ENCODE assay signal across 19 cellular contexts in genomic region chr10:14926061-14926470, GRCh38. TPM values are rescaled to one million over a fixed set of nuclear protein-coding genes. Genes with fewer than 3 reads are reported as not detected.
A peak's percentile ranks its signal among the peaks of the same experiment; 100 is the strongest.
DNase-seq lines count a peak whose midpoint lies in the region; ATAC-seq and TF ChIP-seq lines count a peak whose summit lies in the region.
"Had no signal": no experiment of that assay in that cellular context is flagged by ENCODE, and none has a peak within 500 bp of the region (broad histone marks: within the 10 kb centered on the region; RNA-seq: fewer than 3 reads in every experiment).

No MANE protein-coding gene starts in this region.

- intact Hi-C loops in Caco-2 (cut with micrococcal nuclease; ENCODE audit: unreplicated experiment), result loop anchor here (1.0 kb wide), 1 partner anchor 180 kb away; no protein-coding TSS in a partner anchor

- H3K4me3 Mint-ChIP-seq in Caco-2 (ENCODE audit: unreplicated experiment), result no peak overlapping the region
- H3K4me3 Mint-ChIP-seq: activated naive CD8-positive, alpha-beta T cell; CD8-positive, alpha-beta memory T cell; endodermal cell; stimulated activated naive CD8-positive, alpha-beta T cell treated with anti-CD3 and anti-CD28 coated beads, Interleukin-15, Interleukin-2, amounts not matched to agents 100 ng/mL and 50 ng/mL, for 24 hours had no signal

- H3K27me3 ChIP-seq in Caco-2 (replicated peaks; ENCODE audit: control insufficient read depth, insufficient read depth, low read length) (no peaks in the 10 kb centered on the region), WERI-Rb-1 (ENCODE audit: insufficient read depth, low read depth, severe bottlenecking) (no peaks in the 10 kb centered on the region)
- H3K27me3 ChIP-seq: Peyer's patch had no signal

- peak; percentile 3 for ATAC-seq in GM19467 (IDR thresholded peaks at IDR 0.05; ENCODE audit: unreplicated experiment)
- peak; percentile 34 for ATAC-seq in HG03025 (IDR thresholded peaks at IDR 0.05; ENCODE audit: low FRiP score, unreplicated experiment)

- H3K9me3 ChIP-seq in Caco-2 (no peaks in the 10 kb centered on the region), WERI-Rb-1 (ENCODE audit: severe bottlenecking) (no peaks in the 10 kb centered on the region)
- H3K9me3 ChIP-seq: Peyer's patch had no signal

- DNase-seq in Caco-2 (peak; percentile 60 to 63), dermis blood vessel endothelial cell (peak; percentile 3), WERI-Rb-1 (no peak), NCI-H2171 treated with DMSO at 0.1 percent for 48 hours (lab: John Stamatoyannopoulos, UW) (no peak), GF-D8 (lab: John Stamatoyannopoulos, UW) (no peak)
- no peak for DNase-seq in stimulated activated naive CD4-positive, alpha-beta T cell treated with Interleukin-2 at 50 U/mL for 16 hours (lab: John Stamatoyannopoulos, UW)
- DNase-seq: CD8-positive, alpha-beta memory T cell; endodermal cell; foreskin melanocyte; NCI-H187; NCI-H526 treated with DMSO at 0.1 percent for 48 hours; Peyer's patch had no signal

- peaks cover 10% of the 10 kb centered on the region for H3K36me3 ChIP-seq in Caco-2 (ENCODE audit: control insufficient read depth, insufficient read depth, low read length)
- peaks cover 3% of the 10 kb centered on the region; the same call in 1 of the 2 replicates for H3K36me3 ChIP-seq in WERI-Rb-1

- CTCF ChIA-PET in Caco-2 (lab: Charles Lee), result no interaction called here

- peaks cover 93% of the 10 kb centered on the region for H3K36me3 Mint-ChIP-seq in Caco-2 (ENCODE audit: insufficient read depth, unreplicated experiment)

- peaks cover 8% of the 10 kb centered on the region; the same call in 1 of the 2 replicates for H3K4me1 ChIP-seq in Caco-2
- H3K4me1 ChIP-seq: Peyer's patch had no signal

- POLR2A ChIA-PET in Caco-2 (lab: Charles Lee), result no interaction called here

- H3K4me1 Mint-ChIP-seq in Caco-2 (ENCODE audit: low read depth, unreplicated experiment), result peaks cover 14% of the 10 kb centered on the region
- H3K4me1 Mint-ChIP-seq: endodermal cell had no signal

- H3K9me3 Mint-ChIP-seq in Caco-2 (ENCODE audit: unreplicated experiment), result no peaks in the 10 kb centered on the region
- H3K9me3 Mint-ChIP-seq: CD8-positive, alpha-beta memory T cell; endodermal cell; stimulated activated naive CD8-positive, alpha-beta T cell treated with anti-CD3 and anti-CD28 coated beads, Interleukin-15, Interleukin-2, amounts not matched to agents 100 ng/mL and 50 ng/mL, for 24 hours had no signal

- no TSS peak for BruUV-seq in Caco-2 (replicated peaks; lab: Mats Ljungman, UMichigan)

- H3K27me3 Mint-ChIP-seq in Caco-2 (ENCODE audit: insufficient read depth, unreplicated experiment), result no peaks in the 10 kb centered on the region
- H3K27me3 Mint-ChIP-seq: activated naive CD8-positive, alpha-beta T cell; CD8-positive, alpha-beta memory T cell; stimulated activated naive CD8-positive, alpha-beta T cell treated with anti-CD3 and anti-CD28 coated beads, Interleukin-15, Interleukin-2, amounts not matched to agents 100 ng/mL and 50 ng/mL, for 24 hours had no signal

- H3K4me3 ChIP-seq in Caco-2 (ENCODE audit: low read depth, low read length), result no peak overlapping the region
- H3K4me3 ChIP-seq in WERI-Rb-1 (ENCODE audit: low read depth, low read length), result no peak overlapping the region
- H3K4me3 ChIP-seq: Peyer's patch had no signal

- H3K27ac ChIP-seq in WERI-Rb-1, result no peak overlapping the region
- H3K27ac ChIP-seq: VCaP had no signal

- H3K27ac Mint-ChIP-seq in Caco-2 (ENCODE audit: unreplicated experiment), result peak overlapping the region; percentile 71
- H3K27ac Mint-ChIP-seq: activated naive CD8-positive, alpha-beta T cell; endodermal cell; stimulated activated naive CD8-positive, alpha-beta T cell treated with anti-CD3 and anti-CD28 coated beads, Interleukin-15, Interleukin-2, amounts not matched to agents 100 ng/mL and 50 ng/mL, for 24 hours had no signal

- TF ChIP-seq CTCF in Caco-2 (IDR thresholded peaks at IDR 0.05; ENCODE audit: insufficient read depth in 1 of 2, low read depth in 1 of 2, low read length in 1 of 2, severe bottlenecking in 1 of 2, unreplicated experiment in 1 of 2) (no peak), WERI-Rb-1 (IDR thresholded peaks at IDR 0.05; ENCODE audit: low read depth, low read length) (no peak)

RNA-seq across cellular contexts. Expression of gene DCLRE1C, which starts 27.8 kb away (rescaled TPM):
- total RNA-seq in Caco-2 (2022), result 23.7 and 25.8 TPM in 2 replicates
- 8.8 and 11.6 TPM in 2 replicates for total RNA-seq in dermis blood vessel endothelial cell

RNA-seq across cellular contexts. Expression of gene MEIG1, which starts 33.1 kb away (rescaled TPM):
- total RNA-seq in Caco-2 (2022), result not detected in 2 replicates
- total RNA-seq in dermis blood vessel endothelial cell, result not detected in 2 replicates
- total RNA-seq: A673, mesenteric fat pad, Peyer's patch had no signal

RNA-seq across cellular contexts. Expression of gene SUV39H2, which starts 47.4 kb away (rescaled TPM):
- total RNA-seq in Caco-2 (2022) (58.3 and 60.4 TPM in 2 replicates), dermis blood vessel endothelial cell (17.7 and 23.5 TPM in 2 replicates)

Comparison
In these comparisons a context has a peak if more than half of its experiments do, and no peak if none do; other contexts are left out.
1. DNase-seq: peak in Caco-2 (2 of 2) and dermis blood vessel endothelial cell (single experiment); none in WERI-Rb-1 (single experiment), stimulated activated naive CD4-positive, alpha-beta T cell treated with Interleukin-2 at 50 U/mL for 16 hours (single experiment), NCI-H2171 treated with DMSO at 0.1 percent for 48 hours (single experiment) and GF-D8 (single experiment).